Comparison of ENCODE assay signal across 12 cellular contexts in the genomic region with DNA sequence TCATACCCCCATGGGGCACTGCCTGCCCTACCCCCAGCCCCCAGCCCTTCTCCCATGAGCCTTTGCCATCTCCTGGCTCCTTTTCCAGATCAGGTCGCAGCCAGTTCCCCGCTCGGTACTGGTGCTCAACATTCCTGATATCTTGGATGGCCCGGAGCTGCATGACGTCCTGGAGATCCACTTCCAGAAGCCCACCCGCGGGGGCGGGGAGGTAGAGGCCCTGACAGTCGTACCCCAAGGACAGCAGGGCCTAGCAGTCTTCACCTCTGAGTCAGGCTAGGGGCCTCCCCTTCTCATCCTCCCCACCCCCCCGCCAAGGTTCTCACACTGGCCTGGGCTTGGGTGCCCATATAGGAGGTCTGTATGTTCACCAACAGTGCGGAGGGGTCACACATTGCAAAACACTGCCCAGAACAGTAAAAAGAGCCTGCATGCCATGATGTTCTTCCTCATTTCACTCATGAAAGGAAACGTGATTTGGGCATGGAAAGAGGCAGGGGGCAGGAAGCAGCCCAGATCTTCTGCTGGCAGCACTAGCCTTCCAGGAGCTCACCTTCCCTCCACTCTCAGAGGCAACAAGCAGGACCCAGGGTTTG. TPM values are rescaled to one million over a fixed set of nuclear protein-coding genes. Genes with fewer than 3 reads are reported as not detected.
DNase-seq lines count a peak whose midpoint lies in the region; ATAC-seq and TF ChIP-seq lines count a peak whose summit lies in the region.
"Had no signal": no experiment of that assay in that cellular context is flagged by ENCODE, and none has a peak within 500 bp of the region (broad histone marks: within the 10 kb centered on the region; RNA-seq: fewer than 3 reads in every experiment).

No MANE protein-coding gene starts in this region.

- H3K27ac ChIP-seq in cardiac muscle cell: peak overlapping the region; percentile 81
- H3K27ac ChIP-seq in esophagus squamous epithelium: peak overlapping the region; percentile 26 to 86 (median 57)
- no peak overlapping the region for H3K27ac ChIP-seq in osteoblast (ENCODE audit: low read depth, low read length)
- H3K27ac ChIP-seq: WERI-Rb-1 had no signal

- TF ChIP-seq CTCF in cardiac muscle cell (IDR thresholded peaks at IDR 0.05; ENCODE audit: low read depth, low read length) (no peak), esophagus squamous epithelium (IDR thresholded peaks at IDR 0.05) (no peak), osteoblast (IDR thresholded peaks at IDR 0.05; ENCODE audit: extremely low read depth, low read depth, low read length) (no peak)

- peaks cover 34% of the 10 kb centered on the region for H3K79me2 ChIP-seq in osteoblast (ENCODE audit: insufficient read depth, low read length)

- peaks cover 18% of the 10 kb centered on the region for H4K20me1 ChIP-seq in osteoblast (ENCODE audit: insufficient read depth, low read length)

- WGBS in esophagus squamous epithelium, 2 donors: 81 to 85% methylated on average over 4 to 12 of the region's 12 CpGs

- TF ChIP-seq POLR2A in esophagus squamous epithelium (IDR thresholded peaks at IDR 0.05): no peak

- H3K4me3 ChIP-seq in cardiac muscle cell (no peak overlapping the region), esophagus squamous epithelium (no peak overlapping the region), osteoblast (ENCODE audit: insufficient read depth, low read length) (no peak overlapping the region)
- H3K4me3 ChIP-seq: mucosa of descending colon had no signal

- H3K9me3 ChIP-seq in cardiac muscle cell (ENCODE audit: low read depth) (no peaks in the 10 kb centered on the region), esophagus squamous epithelium (no peaks in the 10 kb centered on the region), osteoblast (ENCODE audit: low read depth, low read length) (no peaks in the 10 kb centered on the region)
- H3K9me3 ChIP-seq: mucosa of descending colon had no signal

- intact Hi-C loops in Right ventricle myocardium inferior (cut with DNase I): no loop called here
- intact Hi-C loops in esophagus squamous epithelium (cut with DNase I): no loop called here

- H2AFZ ChIP-seq in osteoblast (ENCODE audit: low read length): no peak overlapping the region

- H3K4me1 ChIP-seq in cardiac muscle cell (ENCODE audit: low read depth): peaks cover 37% of the 10 kb centered on the region
- H3K4me1 ChIP-seq in esophagus squamous epithelium: peaks cover 7 to 81% (median 33%) of the 10 kb centered on the region in 3 donors
- peaks cover 8% of the 10 kb centered on the region for H3K4me1 ChIP-seq in osteoblast (ENCODE audit: insufficient read depth, low read length)

- no peak overlapping the region for H3K4me2 ChIP-seq in osteoblast (ENCODE audit: insufficient read depth, low read length)

- no peaks in the 10 kb centered on the region for H3K36me3 ChIP-seq in cardiac muscle cell
- H3K36me3 ChIP-seq in esophagus squamous epithelium: peaks cover 7 to 67% (median 19%) of the 10 kb centered on the region in 3 donors
- peaks cover 42% of the 10 kb centered on the region for H3K36me3 ChIP-seq in osteoblast (ENCODE audit: insufficient read depth, low read length)

- ATAC-seq in Right ventricle myocardium inferior: no peak
- no peak for ATAC-seq in GM21447 (IDR thresholded peaks at IDR 0.05; ENCODE audit: unreplicated experiment)
- ATAC-seq: mucosa of descending colon had no signal

- DNase-seq in cardiac muscle cell (ENCODE audit: low read depth in 1 of 2, low spot score in 1 of 2): no peak
- no peak for DNase-seq in Right ventricle myocardium inferior (ENCODE audit: missing footprints)
- no peak for DNase-seq in esophagus squamous epithelium (lab: John Stamatoyannopoulos, UW)
- DNase-seq in osteoblast (ENCODE audit: insufficient read length, low spot score, missing footprints): peak; percentile 25
- no peak for DNase-seq in COLO829 (ENCODE audit: low spot score)
- DNase-seq in NCI-H2081 (lab: John Stamatoyannopoulos, UW): no peak
- DNase-seq in retina: no peak
- DNase-seq: mucosa of descending colon, NCI-H1436 treated with DMSO at 0.1 percent for 48 hours, NCI-H345, WERI-Rb-1 had no signal

- H3K27me3 ChIP-seq in cardiac muscle cell: no peaks in the 10 kb centered on the region
- H3K27me3 ChIP-seq in esophagus squamous epithelium: no peaks in the 10 kb centered on the region
- no peaks in the 10 kb centered on the region for H3K27me3 ChIP-seq in osteoblast (ENCODE audit: insufficient read depth, low read length)

RNA-seq across cellular contexts. Expression of a gene that starts 7.5 kb away (rescaled TPM):
- total RNA-seq in cardiac muscle cell: 4.7 and 6.8 TPM in 2 replicates
- polyA plus RNA-seq in cardiac muscle cell: 8.7 and 9.4 TPM in 2 replicates
- 15.9 TPM for total RNA-seq in Right ventricle myocardium inferior
- total RNA-seq in esophagus squamous epithelium: 10 to 100 TPM in 3 of 4 donors, 1 to 10 TPM in 1; 5.9 to 24.4 (median 13.6) TPM
- 28.6 and 45.2 TPM in 2 replicates for total RNA-seq in osteoblast

RNA-seq across cellular contexts. Expression of a gene that starts 8.1 kb away (rescaled TPM):
- total RNA-seq in cardiac muscle cell (264 and 312 TPM in 2 replicates), Right ventricle myocardium inferior (90.5 TPM), esophagus squamous epithelium (100 to 1,000 TPM in 3 of 4 donors, 10 to 100 TPM in 1; 50.5 to 154 (median 110) TPM), osteoblast (441 and 449 TPM in 2 replicates)
- polyA plus RNA-seq in cardiac muscle cell: 207 and 216 TPM in 2 replicates

RNA-seq across cellular contexts. Expression of a gene that starts 10.9 kb away (rescaled TPM):
- total RNA-seq in cardiac muscle cell (18.5 and 18.8 TPM in 2 replicates), Right ventricle myocardium inferior (1.5 TPM), esophagus squamous epithelium (under 1 TPM in 3 of 4 donors, not detected in 1; 0.30 to 0.76 (median 0.53) TPM), osteoblast (0.29 and 0.36 TPM in 2 replicates)
- polyA plus RNA-seq in cardiac muscle cell: 19.9 and 23.1 TPM in 2 replicates

RNA-seq across cellular contexts. Expression of a gene that starts 15.9 kb away (rescaled TPM):
- total RNA-seq in cardiac muscle cell: 958 and 1,193 TPM in 2 replicates
- 906 and 971 TPM in 2 replicates for polyA plus RNA-seq in cardiac muscle cell
- 791 TPM for total RNA-seq in Right ventricle myocardium inferior
- 1,000 to 10,000 TPM in 3 of 4 donors, 100 to 1,000 TPM in 1; 775 to 1,810 (median 1,289) TPM for total RNA-seq in esophagus squamous epithelium
- 878 and 1,256 TPM in 2 replicates for total RNA-seq in osteoblast

RNA-seq across cellular contexts. Expression of a gene that starts 33.8 kb away (rescaled TPM):
- total RNA-seq in cardiac muscle cell (20.5 and 28.8 TPM in 2 replicates), Right ventricle myocardium inferior (10.4 TPM), esophagus squamous epithelium (1 to 10 TPM; 7.4 to 9.8 (median 8.5) TPM), osteoblast (8.8 and 10.1 TPM in 2 replicates)
- 33.8 and 39.0 TPM in 2 replicates for polyA plus RNA-seq in cardiac muscle cell
